Comparison of ENCODE assay signal across 10 cellular contexts in the genomic region with DNA sequence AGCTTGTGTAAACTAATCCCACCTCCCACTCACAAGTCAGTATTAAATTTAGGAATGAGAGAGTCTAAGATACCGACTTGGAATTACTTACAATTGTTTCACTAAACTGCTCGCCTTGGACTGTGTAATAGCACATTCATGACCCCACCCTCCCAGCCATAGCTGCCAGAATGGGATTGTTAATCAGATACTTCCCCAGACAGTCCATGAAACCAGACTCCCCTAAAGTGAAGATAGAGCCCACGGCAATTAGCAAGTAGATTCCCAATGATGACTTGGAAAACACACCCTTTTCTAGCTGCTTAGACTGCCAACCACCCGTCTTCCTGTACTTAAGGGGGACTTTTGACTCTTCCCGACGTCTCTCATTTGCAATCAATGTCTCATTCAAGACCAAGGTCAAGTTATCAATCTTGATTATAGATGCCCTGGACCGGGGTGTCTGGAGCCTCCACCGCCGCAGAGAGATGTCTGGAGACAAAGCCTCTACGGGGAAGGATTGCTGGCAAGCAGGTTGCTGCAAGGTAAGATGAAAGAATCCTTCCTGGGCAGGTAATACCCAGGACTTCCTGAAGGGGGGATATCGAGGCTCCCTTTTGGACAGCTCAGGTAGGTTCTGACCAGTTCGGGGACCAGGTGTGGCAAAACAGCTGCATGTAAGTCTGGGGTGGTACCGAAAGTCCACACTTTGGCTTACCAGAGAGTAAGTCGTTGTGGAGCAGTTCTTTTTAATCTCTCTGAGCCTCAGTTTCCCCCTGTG. TPM values are rescaled to one million over a fixed set of nuclear protein-coding genes. Genes with fewer than 3 reads are reported as not detected.
A peak's percentile ranks its signal among the peaks of the same experiment; 100 is the strongest.
DNase-seq lines count a peak whose midpoint lies in the region; ATAC-seq, FAIRE-seq and TF ChIP-seq lines count a peak whose summit lies in the region.
"Had no signal": no experiment of that assay in that cellular context is flagged by ENCODE, and none has a peak within 500 bp of the region (broad histone marks: within the 10 kb centered on the region; RNA-seq: fewer than 3 reads in every experiment).

No MANE protein-coding gene starts in this region.

- intact Hi-C loops in Calu3 (cut with micrococcal nuclease; ENCODE audit: unreplicated experiment): no loop called here
- intact Hi-C loops in GM12878 (cut with micrococcal nuclease; ENCODE audit: unreplicated experiment): no loop called here

- BruUV-seq in Calu3 (replicated peaks; lab: Mats Ljungman, UMichigan): no TSS peak
- BruUV-seq in GM12878 (replicated peaks; lab: Mats Ljungman, UMichigan): no TSS peak

- no peaks in the 10 kb centered on the region for H3K9me3 ChIP-seq in GM12878 (replicated peaks; ENCODE audit: control insufficient read depth, insufficient read depth, low read length)
- H3K9me3 ChIP-seq in effector memory CD4-positive, alpha-beta T cell (ENCODE audit: control insufficient read depth, low read length): no peaks in the 10 kb centered on the region

- H4K8ac ChIP-seq in mesendoderm (ENCODE audit: low read depth, low read length): no peak overlapping the region

- peak; percentile 65 for ATAC-seq in GM12878
- ATAC-seq in HG02981 (IDR thresholded peaks at IDR 0.05; ENCODE audit: unreplicated experiment): no peak
- no peak for ATAC-seq in HG02938 (IDR thresholded peaks at IDR 0.05; ENCODE audit: unreplicated experiment)

- SMC1A ChIA-PET in GM12878 (lab: Charles Lee; ENCODE audit: uncharacterized antibody, unreplicated experiment): no interaction called here

- no peaks in the 10 kb centered on the region for H4K20me1 ChIP-seq in GM12878 (ENCODE audit: control insufficient read depth, insufficient read depth)

- POLR2A ChIA-PET in GM12878 (lab: Charles Lee): interaction anchor here (1.0 kb wide), 1 partner anchor 10 kb away, joined by 4 read pairs; no protein-coding TSS in a partner anchor

- peaks cover 31% of the 10 kb centered on the region for H3K27me3 Mint-ChIP-seq in Calu3 (ENCODE audit: unreplicated experiment)

- H4K5ac ChIP-seq in mesendoderm (ENCODE audit: low read length): no peak overlapping the region

- TF ChIP-seq RAD21 in GM12878 (IDR thresholded peaks at IDR 0.05; ENCODE audit: insufficient read depth, low read depth, low read length): no peak; the same call in 1 of the 2 replicates

- FAIRE-seq in GM12878 (lab: Jason Lieb, UNC): no peak

- TF ChIP-seq POLR2A in GM12878 (IDR thresholded peaks at IDR 0.05; ENCODE audit: low read depth, low read length): no peak

- H2AFZ ChIP-seq in GM12878 (ENCODE audit: control insufficient read depth, low read depth, low read length): no peak overlapping the region

- H2BK120ac ChIP-seq in mesendoderm (ENCODE audit: low read depth, low read length): no peak overlapping the region

- no peak overlapping the region for H3K4me2 ChIP-seq in GM12878 (ENCODE audit: control insufficient read depth, insufficient read depth)
- no peak overlapping the region for H3K4me2 ChIP-seq in mesendoderm (ENCODE audit: low read length)

- peak; percentile 29 for TF ChIP-seq CTCF in Calu3 (IDR thresholded peaks at IDR 0.05; ENCODE audit: unreplicated experiment)
- peak; percentile 29 for TF ChIP-seq CTCF in HFF-Myc (IDR thresholded peaks at IDR 0.05; ENCODE audit: low read depth, low read length, missing control alignments)
- TF ChIP-seq CTCF in GM12878 (IDR thresholded peaks at IDR 0.05 in 2 of 3, conservative IDR thresholded peaks at IDR 0.05 in 1 of 3; ENCODE audit: control insufficient read depth in 2 of 3, extremely low read depth in 1 of 3, insufficient read depth in 1 of 3, low read depth in 3 of 3, low read length in 3 of 3): peak in 2 of 3 experiments; percentile 26 to 42; a peak in 4 of 6 replicates

- H3K9me3 Mint-ChIP-seq in Calu3 (ENCODE audit: low read depth, unreplicated experiment): no peaks in the 10 kb centered on the region
- H3K9me3 Mint-ChIP-seq: activated B cell treated with CpG ODN at 0.5 μM for 24 hours had no signal

- peaks cover 17% of the 10 kb centered on the region for H3K4me1 Mint-ChIP-seq in Calu3 (ENCODE audit: low read depth, unreplicated experiment)

- H3K27me3 ChIP-seq in GM12878 (replicated peaks in 1 of 2; ENCODE audit: control insufficient read depth in 2 of 2, insufficient read depth in 2 of 2, low read length in 1 of 2): peaks cover 2 to 4% of the 10 kb centered on the region in 2 experiments; a peak in 2 of 4 replicates
- no peaks in the 10 kb centered on the region for H3K27me3 ChIP-seq in mesendoderm (ENCODE audit: insufficient read depth, low read length, poor library complexity)
- H3K27me3 ChIP-seq in effector memory CD4-positive, alpha-beta T cell (replicated peaks; ENCODE audit: control insufficient read depth, insufficient read depth, low read length, poor library complexity, severe bottlenecking): no peaks in the 10 kb centered on the region

- H3K56ac ChIP-seq in mesendoderm (ENCODE audit: low read length): peak overlapping the region; percentile 34

- H2BK5ac ChIP-seq in mesendoderm (ENCODE audit: low read length): no peak overlapping the region

- H3K79me2 ChIP-seq in GM12878 (ENCODE audit: control insufficient read depth, insufficient read depth, low read length) (no peaks in the 10 kb centered on the region), mesendoderm (ENCODE audit: control insufficient read depth, insufficient read depth, low read length) (no peaks in the 10 kb centered on the region)

- in situ Hi-C loops in GM12878 (cut with MboI): no loop called here

- no peak overlapping the region for H3K23ac ChIP-seq in mesendoderm (ENCODE audit: low read length)

- CTCF ChIA-PET in Calu3 (lab: Charles Lee) (interaction anchor here (0.7 to 0.9 kb wide), 4 partner anchors 60 to 196 kb away, joined by 3 to 7 read pairs (median 3); no protein-coding TSS in a partner anchor), GM12878 (lab: Yijun Ruan, JAX) (interaction anchor here (1.1 to 1.5 kb wide), 3 partner anchors 9 to 206 kb away, joined by 3 read pairs; no protein-coding TSS in a partner anchor)

- RAD21 ChIA-PET in GM12878 (lab: Charles Lee; ENCODE audit: unreplicated experiment): no interaction called here

- peaks cover 5% of the 10 kb centered on the region; the same call in 1 of the 2 replicates for H3K4me1 ChIP-seq in GM12878 (ENCODE audit: control insufficient read depth, insufficient read depth, low read length)
- H3K4me1 ChIP-seq in mesendoderm (ENCODE audit: control insufficient read depth, low read depth, low read length): peaks cover 8% of the 10 kb centered on the region
- peaks cover 8% of the 10 kb centered on the region for H3K4me1 ChIP-seq in effector memory CD4-positive, alpha-beta T cell (ENCODE audit: control insufficient read depth, insufficient read depth, low read length, poor library complexity, severe bottlenecking)

- H3K36me3 Mint-ChIP-seq in Calu3 (ENCODE audit: insufficient read depth, unreplicated experiment): no peaks in the 10 kb centered on the region

- peak overlapping the region; percentile 65 for H3K4ac ChIP-seq in mesendoderm (ENCODE audit: low read depth, low read length)

- no peaks in the 10 kb centered on the region for H3K79me1 ChIP-seq in mesendoderm (ENCODE audit: low read length)

- H3K4me3 Mint-ChIP-seq in Calu3 (ENCODE audit: low read depth, unreplicated experiment): no peak overlapping the region
- H3K4me3 Mint-ChIP-seq: activated B cell treated with CpG ODN at 0.5 μM for 24 hours had no signal

- H2BK15ac ChIP-seq in mesendoderm (replicated peaks; ENCODE audit: low read depth): no peak overlapping the region

- H3K4me3 ChIP-seq in HFF-Myc (replicated peaks; ENCODE audit: low read depth, low read length) (no peak overlapping the region), GM12878 (no peak overlapping the region), mesendoderm (ENCODE audit: low read length) (no peak overlapping the region)
- H3K4me3 ChIP-seq in effector memory CD4-positive, alpha-beta T cell (ENCODE audit: insufficient read depth, low read depth, low read length, poor library complexity, severe bottlenecking): no peak overlapping the region

- no peak overlapping the region for H2AK5ac ChIP-seq in mesendoderm (ENCODE audit: low read length)

- H3K36me3 ChIP-seq in GM12878 (ENCODE audit: control insufficient read depth in 2 of 2, insufficient read depth in 2 of 2, low read length in 1 of 2): no peaks in the 10 kb centered on the region
- no peaks in the 10 kb centered on the region for H3K36me3 ChIP-seq in mesendoderm (ENCODE audit: control insufficient read depth, insufficient read depth, low read length)
- no peaks in the 10 kb centered on the region for H3K36me3 ChIP-seq in effector memory CD4-positive, alpha-beta T cell (ENCODE audit: control insufficient read depth, insufficient read depth, low read length)

- 40% methylated on average over 14 of the region's 14 CpGs for WGBS in GM12878 (ENCODE audit: insufficient coverage, insufficient replicate concordance, low lambda C conversion rate, missing lambda C conversion rate)
- WGBS in mesendoderm (ENCODE audit: extremely low coverage, insufficient coverage, low lambda C conversion rate): no CpG with 5 or more reads among the region's 14 CpGs

- DNase-seq in Calu3 (peak; percentile 49), HFF-Myc (ENCODE audit: extremely low read depth, low read depth) (no peak), GM12878 (ENCODE audit: low read depth, low spot score) (no peak), mesendoderm (peak; percentile 77), amygdala (lab: John Stamatoyannopoulos, UW) (no peak)
- no peak for DNase-seq in effector memory CD4-positive, alpha-beta T cell
- DNase-seq: activated B cell treated with CpG ODN at 0.5 μM for 24 hours had no signal

- H3K18ac ChIP-seq in mesendoderm (ENCODE audit: low read length): no peak overlapping the region

- no peak overlapping the region for H3K27ac Mint-ChIP-seq in Calu3 (ENCODE audit: unreplicated experiment)
- H3K27ac Mint-ChIP-seq: activated B cell treated with CpG ODN at 0.5 μM for 24 hours had no signal

- H3K9ac ChIP-seq in GM12878 (ENCODE audit: control insufficient read depth, insufficient read depth, low read length) (no peak overlapping the region), mesendoderm (ENCODE audit: low read length) (no peak overlapping the region)

- no peak for TF ChIP-seq EP300 in GM12878 (IDR thresholded peaks at IDR 0.05; ENCODE audit: borderline replicate concordance in 1 of 2, control insufficient read depth in 1 of 2, low read depth in 2 of 2, low read length in 2 of 2)

- H3K27ac ChIP-seq in GM12878 (ENCODE audit: control insufficient read depth, insufficient read depth): no peak overlapping the region
- H3K27ac ChIP-seq in mesendoderm (ENCODE audit: low read depth, low read length): no peak overlapping the region
- no peak overlapping the region for H3K27ac ChIP-seq in effector memory CD4-positive, alpha-beta T cell (ENCODE audit: insufficient read depth, low read length, poor library complexity, severe bottlenecking)
- H3K27ac ChIP-seq: epithelial cell of prostate had no signal

RNA-seq across cellular contexts. Expression of gene CUX1, which starts 12.6 kb away (rescaled TPM):
- total RNA-seq in Calu3 (2022) (54.8 and 59.8 TPM in 2 replicates), GM12878 (2014; rRNA removed) (26.0 and 29.7 TPM in 2 replicates), GM12878 (2014; rRNA removed; fragmentation: Illumina TruSeq; extraction: Trizol) (21.5 and 22.5 TPM in 2 replicates), GM12878 (2021) (44.7 and 48.6 TPM in 2 replicates)
- 214 and 249 TPM in 2 replicates for total RNA-seq in GM12878 (2013; cell fraction: nucleolus; rRNA removed)
- polyA plus RNA-seq in GM12878 (2011; ENCODE audit: low read depth): 11.3 TPM
- polyA plus RNA-seq in GM12878 (2011; rRNA removed) (12.7 and 12.9 TPM in 2 replicates), GM12878 (2014; fragmentation: Illumina TruSeq; extraction: Trizol) (28.0 and 35.3 TPM in 2 replicates), GM12878 (2014; fragmentation: Nextera tagmentation; extraction: Ambion mirVana) (1 to 10 TPM; 6.1 to 7.8 TPM), GM12878 (2014; rRNA removed) (24.0 and 26.0 TPM in 2 replicates), GM12878 (2016; fragmentation: Nextera tagmentation; extraction: Ambion mirVana) (10 to 100 TPM; 27.7 to 31.0 TPM)
- polyA plus RNA-seq in GM12878 (2011; cell fraction: cytosol; rRNA removed): 16.7 and 17.9 TPM in 2 replicates
- polyA plus RNA-seq in GM12878 (2011; cell fraction: nucleus; rRNA removed): 14.0 and 21.5 TPM in 2 replicates
- polyA plus RNA-seq in GM12878 (2012): 21.7 and 23.4 TPM in 2 replicates
- polyA minus RNA-seq in GM12878 (2011; rRNA and poly(A)+ RNA removed): 21.1 and 30.1 TPM in 2 replicates
- 10.7 and 11.1 TPM in 2 replicates for polyA minus RNA-seq in GM12878 (2011; cell fraction: cytosol; rRNA and poly(A)+ RNA removed)
- polyA minus RNA-seq in GM12878 (2011; cell fraction: nucleus; rRNA and poly(A)+ RNA removed): 21.6 and 47.5 TPM in 2 replicates
- polyA plus RNA-seq in mesendoderm (2013, experiment 1 of 2): 35.0 TPM
- 35.9 TPM for polyA plus RNA-seq in mesendoderm (2013, experiment 2 of 2)

Comparison
In these comparisons a context has a peak if more than half of its experiments do, and no peak if none do; other contexts are left out.
1. DNase-seq: peak in Calu3 (single experiment) and mesendoderm (single experiment); none in HFF-Myc (single experiment), GM12878 (single experiment), amygdala (0 of 56) and effector memory CD4-positive, alpha-beta T cell (0 of 3).
2. Peak in every context shown above with its lines, with median percentiles within 50 percentile points of each other: CTCF ChIP-seq.